In the genomic region with DNA sequence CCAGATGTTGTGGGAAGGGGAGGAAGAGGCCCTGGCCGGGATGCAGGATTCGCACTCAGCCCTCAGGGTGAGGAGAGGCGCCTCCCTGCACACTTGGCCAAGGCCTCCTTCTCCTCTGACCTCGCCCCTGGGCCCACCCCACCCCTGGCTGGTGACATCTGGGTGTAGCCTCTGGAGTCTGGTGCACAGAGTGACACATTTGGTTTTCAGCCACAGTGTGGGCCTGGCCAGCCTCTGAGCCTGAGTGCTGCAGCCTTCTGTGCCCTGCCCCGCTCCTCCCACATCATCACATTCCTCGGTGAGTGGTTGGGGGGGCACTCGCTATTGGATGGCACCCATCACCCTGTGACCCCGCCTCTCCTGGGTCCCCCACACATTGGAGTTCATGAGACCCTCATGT, we compare ENCODE assay signal across 2 cellular contexts.
TF ChIP-seq lines count a peak whose summit lies in the region.

No MANE protein-coding gene starts in this region.

TF ChIP-seq in HEK293, 187 proteins besides CTCF, POLR2A, EP300 and RAD21:
- TF ChIP-seq ZNF184 (tag by site-specific recombination; IDR thresholded peaks at IDR 0.05) (no peak), KLF1 (tag by site-specific recombination; IDR thresholded peaks at IDR 0.05) (peak; percentile 88)

TF ChIP-seq in HepG2, 621 proteins besides CTCF, POLR2A, EP300 and RAD21 (continues in another document):
- TF ChIP-seq XRCC5 (optimal IDR thresholded peaks at IDR 0.05; ENCODE audit: low read length): no peak
- no peak for TF ChIP-seq ZBTB42 (CRISPR knock-in tag; IDR thresholded peaks at IDR 0.05)
- no peak for TF ChIP-seq ZNF703 (CRISPR knock-in tag; IDR thresholded peaks at IDR 0.05; ENCODE audit: borderline replicate concordance)
- TF ChIP-seq CC2D1A (CRISPR knock-in tag; IDR thresholded peaks at IDR 0.05): no peak
- 0 out of 2 replicates have a peak, but pooled peaks have one; percentile 12 for TF ChIP-seq KDM5B (CRISPR knock-in tag; IDR thresholded peaks at IDR 0.05; ENCODE audit: borderline replicate concordance)
- 0 out of 2 replicates have a peak, but pooled peaks have one; percentile 9 for TF ChIP-seq ZNF788 (CRISPR knock-in tag; IDR thresholded peaks at IDR 0.05; ENCODE audit: borderline replicate concordance)
- no peak for TF ChIP-seq ZNF367 (CRISPR knock-in tag; IDR thresholded peaks at IDR 0.05; ENCODE audit: borderline replicate concordance)
- TF ChIP-seq ZNF883 (CRISPR knock-in tag; IDR thresholded peaks at IDR 0.05; ENCODE audit: not compliant biosample characterization): peak; percentile 38
- TF ChIP-seq THAP9 (CRISPR knock-in tag; IDR thresholded peaks at IDR 0.05; ENCODE audit: borderline replicate concordance): 0 out of 2 replicates have a peak, but pooled peaks have one; percentile 4
- TF ChIP-seq NONO (IDR thresholded peaks at IDR 0.05): no peak
- 0 out of 2 replicates have a peak, but pooled peaks have one; percentile 6 for TF ChIP-seq NONO (CRISPR knock-in tag; conservative IDR thresholded peaks at IDR 0.05)
- TF ChIP-seq, protein P1, sequence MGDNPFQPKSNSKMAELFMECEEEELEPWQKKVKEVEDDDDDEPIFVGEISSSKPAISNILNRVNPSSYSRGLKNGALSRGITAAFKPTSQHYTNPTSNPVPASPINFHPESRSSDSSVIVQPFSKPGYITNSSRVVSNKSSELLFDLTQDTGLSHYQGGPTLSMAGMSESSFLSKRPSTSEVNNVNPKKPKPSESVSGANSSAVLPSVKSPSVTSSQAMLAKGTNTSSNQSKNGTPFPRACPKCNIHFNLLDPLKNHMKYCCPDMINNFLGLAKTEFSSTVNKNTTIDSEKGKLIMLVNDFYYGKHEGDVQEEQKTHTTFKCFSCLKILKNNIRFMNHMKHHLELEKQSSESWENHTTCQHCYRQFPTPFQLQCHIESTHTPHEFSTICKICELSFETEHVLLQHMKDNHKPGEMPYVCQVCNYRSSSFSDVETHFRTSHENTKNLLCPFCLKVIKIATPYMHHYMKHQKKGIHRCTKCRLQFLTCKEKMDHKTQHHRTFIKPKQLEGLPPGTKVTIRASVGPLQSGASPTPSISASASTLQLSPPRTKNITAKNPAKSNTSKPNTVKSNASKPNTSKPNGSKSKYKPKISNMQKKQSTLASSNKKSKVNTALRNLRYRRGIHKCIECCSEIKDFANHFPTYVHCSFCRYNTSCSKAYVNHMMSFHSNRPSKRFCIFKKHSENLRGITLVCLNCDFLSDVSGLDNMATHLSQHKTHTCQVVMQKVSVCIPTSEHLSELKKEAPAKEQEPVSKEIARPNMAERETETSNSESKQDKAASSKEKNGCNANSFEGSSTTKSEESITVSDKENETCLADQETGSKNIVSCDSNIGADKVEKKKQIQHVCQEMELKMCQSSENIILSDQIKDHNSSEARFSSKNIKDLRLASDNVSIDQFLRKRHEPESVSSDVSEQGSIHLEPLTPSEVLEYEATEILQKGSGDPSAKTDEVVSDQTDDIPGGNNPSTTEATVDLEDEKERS (CRISPR knock-in tag; IDR thresholded peaks at IDR 0.05): no peak
- no peak for TF ChIP-seq HNRNPH1 (optimal IDR thresholded peaks at IDR 0.05; ENCODE audit: low read depth, low read length)
- TF ChIP-seq ZBTB34 (CRISPR knock-in tag; IDR thresholded peaks at IDR 0.05): no peak
- 0 out of 2 replicates have a peak, but pooled peaks have one; percentile 14 for TF ChIP-seq ZNF274 (CRISPR knock-in tag; IDR thresholded peaks at IDR 0.05)
- no peak for TF ChIP-seq SKI (IDR thresholded peaks at IDR 0.05; ENCODE audit: partially characterized antibody)
- TF ChIP-seq RBM22 (optimal IDR thresholded peaks at IDR 0.05; ENCODE audit: low read length): no peak
- TF ChIP-seq NR2F1 (CRISPR knock-in tag; IDR thresholded peaks at IDR 0.05): no peak
- TF ChIP-seq ZNF710 (CRISPR knock-in tag; IDR thresholded peaks at IDR 0.05; ENCODE audit: borderline replicate concordance): no peak
- TF ChIP-seq ZNF296 (CRISPR knock-in tag; conservative IDR thresholded peaks at IDR 0.05): no peak
- TF ChIP-seq, protein P2, sequence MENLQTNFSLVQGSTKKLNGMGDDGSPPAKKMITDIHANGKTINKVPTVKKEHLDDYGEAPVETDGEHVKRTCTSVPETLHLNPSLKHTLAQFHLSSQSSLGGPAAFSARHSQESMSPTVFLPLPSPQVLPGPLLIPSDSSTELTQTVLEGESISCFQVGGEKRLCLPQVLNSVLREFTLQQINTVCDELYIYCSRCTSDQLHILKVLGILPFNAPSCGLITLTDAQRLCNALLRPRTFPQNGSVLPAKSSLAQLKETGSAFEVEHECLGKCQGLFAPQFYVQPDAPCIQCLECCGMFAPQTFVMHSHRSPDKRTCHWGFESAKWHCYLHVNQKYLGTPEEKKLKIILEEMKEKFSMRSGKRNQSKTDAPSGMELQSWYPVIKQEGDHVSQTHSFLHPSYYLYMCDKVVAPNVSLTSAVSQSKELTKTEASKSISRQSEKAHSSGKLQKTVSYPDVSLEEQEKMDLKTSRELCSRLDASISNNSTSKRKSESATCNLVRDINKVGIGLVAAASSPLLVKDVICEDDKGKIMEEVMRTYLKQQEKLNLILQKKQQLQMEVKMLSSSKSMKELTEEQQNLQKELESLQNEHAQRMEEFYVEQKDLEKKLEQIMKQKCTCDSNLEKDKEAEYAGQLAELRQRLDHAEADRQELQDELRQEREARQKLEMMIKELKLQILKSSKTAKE (CRISPR knock-in tag; IDR thresholded peaks at IDR 0.05; ENCODE audit: borderline replicate concordance): no peak
- TF ChIP-seq ZNF12 (CRISPR knock-in tag; IDR thresholded peaks at IDR 0.05): no peak
- TF ChIP-seq MXD1 (CRISPR knock-in tag; IDR thresholded peaks at IDR 0.05): 0 out of 2 replicates have a peak, but pooled peaks have one; percentile 18
- TF ChIP-seq TOE1 (CRISPR knock-in tag; IDR thresholded peaks at IDR 0.05): no peak
- no peak for TF ChIP-seq ZIK1 (CRISPR knock-in tag; IDR thresholded peaks at IDR 0.05; ENCODE audit: borderline replicate concordance, low read depth)
- TF ChIP-seq JUNB (CRISPR knock-in tag; IDR thresholded peaks at IDR 0.05; ENCODE audit: borderline replicate concordance): no peak
- TF ChIP-seq, protein P3, sequence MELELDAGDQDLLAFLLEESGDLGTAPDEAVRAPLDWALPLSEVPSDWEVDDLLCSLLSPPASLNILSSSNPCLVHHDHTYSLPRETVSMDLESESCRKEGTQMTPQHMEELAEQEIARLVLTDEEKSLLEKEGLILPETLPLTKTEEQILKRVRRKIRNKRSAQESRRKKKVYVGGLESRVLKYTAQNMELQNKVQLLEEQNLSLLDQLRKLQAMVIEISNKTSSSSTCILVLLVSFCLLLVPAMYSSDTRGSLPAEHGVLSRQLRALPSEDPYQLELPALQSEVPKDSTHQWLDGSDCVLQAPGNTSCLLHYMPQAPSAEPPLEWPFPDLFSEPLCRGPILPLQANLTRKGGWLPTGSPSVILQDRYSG (CRISPR knock-in tag; IDR thresholded peaks at IDR 0.05): no peak
- TF ChIP-seq PCBP1 (IDR thresholded peaks at IDR 0.05; ENCODE audit: borderline replicate concordance, low read depth, low read length): 0 out of 2 replicates have a peak, but pooled peaks have one; percentile 14
- TF ChIP-seq, protein P4, sequence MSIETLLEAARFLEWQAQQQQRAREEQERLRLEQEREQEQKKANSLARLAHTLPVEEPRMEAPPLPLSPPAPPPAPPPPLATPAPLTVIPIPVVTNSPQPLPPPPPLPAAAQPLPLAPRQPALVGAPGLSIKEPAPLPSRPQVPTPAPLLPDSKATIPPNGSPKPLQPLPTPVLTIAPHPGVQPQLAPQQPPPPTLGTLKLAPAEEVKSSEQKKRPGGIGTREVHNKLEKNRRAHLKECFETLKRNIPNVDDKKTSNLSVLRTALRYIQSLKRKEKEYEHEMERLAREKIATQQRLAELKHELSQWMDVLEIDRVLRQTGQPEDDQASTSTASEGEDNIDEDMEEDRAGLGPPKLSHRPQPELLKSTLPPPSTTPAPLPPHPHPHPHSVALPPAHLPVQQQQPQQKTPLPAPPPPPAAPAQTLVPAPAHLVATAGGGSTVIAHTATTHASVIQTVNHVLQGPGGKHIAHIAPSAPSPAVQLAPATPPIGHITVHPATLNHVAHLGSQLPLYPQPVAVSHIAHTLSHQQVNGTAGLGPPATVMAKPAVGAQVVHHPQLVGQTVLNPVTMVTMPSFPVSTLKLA (IDR thresholded peaks at IDR 0.05): no peak
- TF ChIP-seq FOXJ3 (CRISPR knock-in tag; IDR thresholded peaks at IDR 0.05; ENCODE audit: borderline replicate concordance): no peak
- no peak for TF ChIP-seq SRY (CRISPR knock-in tag; IDR thresholded peaks at IDR 0.05)
- TF ChIP-seq SMYD3 (CRISPR knock-in tag; IDR thresholded peaks at IDR 0.05): no peak
- TF ChIP-seq ZNF543 (CRISPR knock-in tag; IDR thresholded peaks at IDR 0.05): no peak
- no peak for TF ChIP-seq ZNF24 (IDR thresholded peaks at IDR 0.05)
- no peak for TF ChIP-seq CBFB (CRISPR knock-in tag; IDR thresholded peaks at IDR 0.05)
- TF ChIP-seq MYC (CRISPR knock-in tag; IDR thresholded peaks at IDR 0.05; ENCODE audit: borderline replicate concordance): no peak
- no peak for TF ChIP-seq MED13 (CRISPR knock-in tag; IDR thresholded peaks at IDR 0.05)
- no peak for TF ChIP-seq ZNF569 (CRISPR knock-in tag; IDR thresholded peaks at IDR 0.05; ENCODE audit: borderline replicate concordance)
- TF ChIP-seq HNRNPUL1 (IDR thresholded peaks at IDR 0.05; ENCODE audit: low read depth, low read length): no peak
- TF ChIP-seq, protein P5, sequence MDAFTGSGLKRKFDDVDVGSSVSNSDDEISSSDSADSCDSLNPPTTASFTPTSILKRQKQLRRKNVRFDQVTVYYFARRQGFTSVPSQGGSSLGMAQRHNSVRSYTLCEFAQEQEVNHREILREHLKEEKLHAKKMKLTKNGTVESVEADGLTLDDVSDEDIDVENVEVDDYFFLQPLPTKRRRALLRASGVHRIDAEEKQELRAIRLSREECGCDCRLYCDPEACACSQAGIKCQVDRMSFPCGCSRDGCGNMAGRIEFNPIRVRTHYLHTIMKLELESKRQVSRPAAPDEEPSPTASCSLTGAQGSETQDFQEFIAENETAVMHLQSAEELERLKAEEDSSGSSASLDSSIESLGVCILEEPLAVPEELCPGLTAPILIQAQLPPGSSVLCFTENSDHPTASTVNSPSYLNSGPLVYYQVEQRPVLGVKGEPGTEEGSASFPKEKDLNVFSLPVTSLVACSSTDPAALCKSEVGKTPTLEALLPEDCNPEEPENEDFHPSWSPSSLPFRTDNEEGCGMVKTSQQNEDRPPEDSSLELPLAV (CRISPR knock-in tag; conservative IDR thresholded peaks at IDR 0.05; ENCODE audit: low read depth): no peak
- 0 out of 2 replicates have a peak, but pooled peaks have one; percentile 28 for TF ChIP-seq ZNF598 (CRISPR knock-in tag; IDR thresholded peaks at IDR 0.05; ENCODE audit: borderline replicate concordance)
- no peak for TF ChIP-seq NR0B2 (CRISPR knock-in tag; IDR thresholded peaks at IDR 0.05)
- TF ChIP-seq AGO1 (IDR thresholded peaks at IDR 0.05; ENCODE audit: low read depth, low read length, poor library complexity, severe bottlenecking): no peak
- 0 out of 2 replicates have a peak, but pooled peaks have one; percentile 9 for TF ChIP-seq TARDBP (CRISPR knock-in tag; IDR thresholded peaks at IDR 0.05)
- no peak for TF ChIP-seq TAF15 (IDR thresholded peaks at IDR 0.05; ENCODE audit: low read depth, low read length, poor library complexity, severe bottlenecking)
- no peak for TF ChIP-seq CCAR2 (optimal IDR thresholded peaks at IDR 0.05; ENCODE audit: low read depth, low read length)
- TF ChIP-seq ZNF850 (CRISPR knock-in tag; conservative IDR thresholded peaks at IDR 0.05): no peak
